1 cellular context compared by ENCODE assay signal in the genomic region with DNA sequence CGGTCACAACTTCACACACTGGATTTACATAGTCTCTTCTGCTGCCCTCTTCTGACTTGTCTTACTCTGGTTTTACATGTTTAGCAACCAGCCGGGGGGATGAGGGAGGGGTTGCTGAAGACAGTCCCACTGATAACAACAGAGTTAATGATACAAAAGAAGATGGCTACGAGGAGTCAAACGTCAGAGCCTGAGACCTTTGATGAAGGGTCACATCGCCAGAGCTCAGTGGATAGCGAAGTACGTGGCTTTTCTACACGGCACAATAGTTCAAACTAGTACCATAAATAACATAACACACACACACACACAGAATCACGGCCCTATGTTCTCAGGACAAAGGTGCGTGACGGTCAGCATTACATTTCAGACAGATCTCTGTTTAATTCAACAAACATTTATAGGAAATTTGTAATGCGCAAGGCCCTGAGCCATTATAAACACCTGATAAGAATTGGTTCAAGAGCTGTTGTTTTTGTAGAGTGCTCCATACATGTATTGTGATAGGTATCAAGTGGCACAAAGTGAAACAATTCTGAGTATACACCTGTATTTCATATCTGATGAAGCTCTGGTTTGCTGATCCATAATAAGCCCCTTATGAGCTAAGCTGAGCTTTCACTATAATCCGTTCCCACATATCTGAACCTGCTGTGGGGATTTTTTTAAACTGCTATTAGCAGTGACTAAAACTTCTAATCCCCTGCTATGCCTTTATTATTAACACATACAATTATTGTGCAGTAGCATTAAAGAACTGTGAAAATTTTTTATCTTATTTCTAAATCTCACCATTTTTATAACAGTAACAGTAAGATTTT.
TF ChIP-seq lines count a peak whose summit lies in the region.

No MANE protein-coding gene starts in this region.

TF ChIP-seq in GM23338, 12 proteins besides CTCF, POLR2A, EP300 and RAD21:
- TF ChIP-seq ZNF462 (CRISPR knock-in tag; IDR thresholded peaks at IDR 0.05) (no peak), EZH2 (IDR thresholded peaks at IDR 0.05; ENCODE audit: low read depth, unreplicated experiment) (no peak)
